10 cellular contexts compared by ENCODE assay signal in the genomic region with DNA sequence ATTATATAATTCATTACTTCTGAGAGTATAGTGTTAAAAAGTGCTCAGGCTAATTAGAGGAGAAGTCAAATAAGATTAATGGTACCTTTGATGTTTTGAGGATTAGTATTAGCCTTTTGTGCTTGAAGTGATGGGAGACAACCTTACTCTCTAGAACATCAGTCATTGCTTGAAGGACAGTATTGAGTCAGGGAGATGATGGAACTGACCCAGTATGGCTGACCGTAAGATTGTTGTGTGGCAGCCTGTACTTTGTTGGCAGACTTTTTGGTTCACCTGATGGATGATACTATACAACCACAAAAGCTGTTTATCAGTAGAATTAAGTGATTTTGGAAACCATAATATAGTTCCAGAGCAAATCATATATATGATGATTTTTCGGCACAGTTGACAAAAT. TPM values are rescaled to one million over a fixed set of nuclear protein-coding genes. Genes with fewer than 3 reads are reported as not detected.
DNase-seq lines count a peak whose midpoint lies in the region; ATAC-seq and TF ChIP-seq lines count a peak whose summit lies in the region.
"Had no signal": no experiment of that assay in that cellular context is flagged by ENCODE, and none has a peak within 500 bp of the region (broad histone marks: within the 10 kb centered on the region; RNA-seq: fewer than 3 reads in every experiment).

No MANE protein-coding gene starts in this region.

- no peak for ATAC-seq in activated T-cell treated with anti-CD3 and anti-CD28 coated beads, Interleukin-2, amount 50 U/mL, for 4 hours

- H3K4me1 Mint-ChIP-seq in activated T-cell treated with anti-CD3 and anti-CD28 coated beads, Interleukin-2, amount 50 U/mL, for 4 hours (ENCODE audit: low read depth) = peaks cover 56% of the 10 kb centered on the region
- H3K4me1 Mint-ChIP-seq in chondrocyte (ENCODE audit: low read depth) = peaks cover 62% of the 10 kb centered on the region

- peaks cover 97% of the 10 kb centered on the region for H4K20me1 ChIP-seq in smooth muscle cell (ENCODE audit: low read depth)

- peaks cover 17% of the 10 kb centered on the region for H3K4me1 ChIP-seq in SJCRH30
- no peaks in the 10 kb centered on the region for H3K4me1 ChIP-seq in smooth muscle cell (ENCODE audit: low read depth)
- no peaks in the 10 kb centered on the region for H3K4me1 ChIP-seq in testis

- TF ChIP-seq POLR2A in testis (IDR thresholded peaks at IDR 0.05) = no peak

- H3K9me3 ChIP-seq in SJCRH30 (replicated peaks) (no peaks in the 10 kb centered on the region), smooth muscle cell (replicated peaks; ENCODE audit: low read depth) (no peaks in the 10 kb centered on the region), testis (no peaks in the 10 kb centered on the region)

- H3K9me3 Mint-ChIP-seq in activated T-cell treated with anti-CD3 and anti-CD28 coated beads, Interleukin-2, amount 50 U/mL, for 4 hours = no peaks in the 10 kb centered on the region
- H3K9me3 Mint-ChIP-seq in chondrocyte (ENCODE audit: low read depth) = peaks cover 6% of the 10 kb centered on the region

- H3K27me3 ChIP-seq in SJCRH30 = no peaks in the 10 kb centered on the region
- no peaks in the 10 kb centered on the region for H3K27me3 ChIP-seq in smooth muscle cell (ENCODE audit: low read depth)
- no peaks in the 10 kb centered on the region for H3K27me3 ChIP-seq in testis

- no peak overlapping the region for H3K9ac ChIP-seq in smooth muscle cell (ENCODE audit: low read depth)

- no peak overlapping the region for H2AFZ ChIP-seq in smooth muscle cell (ENCODE audit: low read depth)

- peaks cover 5% of the 10 kb centered on the region for H3F3A ChIP-seq in smooth muscle cell (ENCODE audit: low read depth)

- H3K4me3 Mint-ChIP-seq in activated T-cell treated with anti-CD3 and anti-CD28 coated beads, Interleukin-2, amount 50 U/mL, for 4 hours = peak overlapping the region; percentile 92
- H3K4me3 Mint-ChIP-seq in chondrocyte (ENCODE audit: unreplicated experiment) = no peak overlapping the region

- in situ Hi-C loops in G401 (cut with HindIII; ENCODE audit: low sequenced_read_pairs) = no loop called here

- H3K27me3 Mint-ChIP-seq in activated T-cell treated with anti-CD3 and anti-CD28 coated beads, Interleukin-2, amount 50 U/mL, for 4 hours (ENCODE audit: low read depth) = no peaks in the 10 kb centered on the region
- H3K27me3 Mint-ChIP-seq in chondrocyte (ENCODE audit: low read depth) = no peaks in the 10 kb centered on the region

- TF ChIP-seq CTCF in chondrocyte (IDR thresholded peaks at IDR 0.05) = no peak
- TF ChIP-seq CTCF in smooth muscle cell (IDR thresholded peaks at IDR 0.05; ENCODE audit: borderline replicate concordance, insufficient read depth, poor library complexity, severe bottlenecking) = no peak
- TF ChIP-seq CTCF in testis (IDR thresholded peaks at IDR 0.05) = no peak

- H3K4me2 ChIP-seq in smooth muscle cell = no peak overlapping the region

- H3K27ac Mint-ChIP-seq in chondrocyte (ENCODE audit: unreplicated experiment) = peak overlapping the region; percentile 80

- peaks cover 86% of the 10 kb centered on the region for H3K79me2 ChIP-seq in smooth muscle cell (ENCODE audit: low read depth)

- intact Hi-C loops in testis (cut with DNase I; ENCODE audit: low total_unique reads) = no loop called here

- H3K36me3 ChIP-seq in SJCRH30 = peaks cover 63% of the 10 kb centered on the region
- no peaks in the 10 kb centered on the region for H3K36me3 ChIP-seq in smooth muscle cell (ENCODE audit: low read depth)
- no peaks in the 10 kb centered on the region for H3K36me3 ChIP-seq in testis (ENCODE audit: low read depth, missing control alignments)

- H3K4me3 ChIP-seq in SJCRH30 (no peak overlapping the region), smooth muscle cell (no peak overlapping the region), testis (no peak overlapping the region)

- 89% methylated on average over 2 of the region's 2 CpGs for WGBS in smooth muscle cell (ENCODE audit: low lambda C conversion rate)
- 70 to 88% methylated on average over 2 of the region's 2 CpGs for WGBS in testis, 2 donors

- H3K36me3 Mint-ChIP-seq in activated T-cell treated with anti-CD3 and anti-CD28 coated beads, Interleukin-2, amount 50 U/mL, for 4 hours (ENCODE audit: insufficient read depth) = peaks cover 33% of the 10 kb centered on the region
- H3K36me3 Mint-ChIP-seq in chondrocyte (ENCODE audit: low read depth) = peaks cover 2% of the 10 kb centered on the region

- H3K27ac ChIP-seq in SJCRH30 (peak overlapping the region; percentile 9; the same call in 1 of the 2 replicates), smooth muscle cell (ENCODE audit: low read depth) (peak overlapping the region; percentile 83), testis (no peak overlapping the region)

- no peak for DNase-seq in activated T-cell treated with anti-CD3 and anti-CD28 coated beads, Interleukin-2, amount 50 U/mL, for 4 hours
- no peak for DNase-seq in activated T-cell treated with anti-CD3 and anti-CD28 coated beads, Interleukin-2, amount 50 U/mL, for 1 hour
- DNase-seq in SJCRH30 (no peak), chondrocyte (ENCODE audit: low spot score) (no peak), smooth muscle cell (lab: John Stamatoyannopoulos, UW; ENCODE audit: unreplicated experiment) (no peak), NCI-H524 treated with DMSO at 0.1 percent for 48 hours (lab: John Stamatoyannopoulos, UW) (no peak), testis (no peak), G401 (ENCODE audit: low spot score) (no peak)
- DNase-seq: activated CD4-positive, alpha-beta T cell treated with anti-CD3 and anti-CD28 coated beads for 48 hours; retina had no signal

RNA-seq across cellular contexts. Expression of gene OGT, which starts 9.9 kb away (rescaled TPM):
- 100 to 1,000 TPM; 150 to 198 (median 166) TPM for total RNA-seq in activated T-cell treated with anti-CD3 and anti-CD28 coated beads, Interleukin-2, amount 50 U/mL, for 4 hours
- total RNA-seq in SJCRH30 (2014; rRNA removed; shearing (Covaris generic)) = 114 and 149 TPM in 2 replicates
- total RNA-seq in chondrocyte (108 to 138 TPM (median 138 TPM) in 3 replicates), smooth muscle cell (67.4 and 79.3 TPM in 2 replicates), testis (100 to 1,000 TPM; 113 to 154 TPM)
- polyA plus RNA-seq in smooth muscle cell (13.2 and 22.5 TPM in 2 replicates), testis (ENCODE audit: insufficient read depth, low read depth, low replicate concordance) (48.0 TPM)
- total RNA-seq in G401 (2014; rRNA removed; shearing (Covaris generic)) = 38.2 and 52.8 TPM in 2 replicates

RNA-seq across cellular contexts. Expression of gene GCNA, which starts 35.4 kb away (rescaled TPM):
- total RNA-seq in activated T-cell treated with anti-CD3 and anti-CD28 coated beads, Interleukin-2, amount 50 U/mL, for 4 hours = 1 to 10 TPM; 1.7 to 2.2 (median 2.1) TPM
- total RNA-seq in SJCRH30 (2014; rRNA removed; shearing (Covaris generic)) = 0.26 and 0.48 TPM in 2 replicates
- total RNA-seq in chondrocyte = 3.1 to 4.2 TPM (median 3.2 TPM) in 3 replicates
- total RNA-seq in smooth muscle cell = 0.94 and 2.6 TPM in 2 replicates
- polyA plus RNA-seq in smooth muscle cell = 0.51 and 1.1 TPM in 2 replicates
- 10 to 100 TPM; 30.0 to 30.7 TPM for total RNA-seq in testis
- 18.4 TPM for polyA plus RNA-seq in testis (ENCODE audit: insufficient read depth, low read depth, low replicate concordance)
- total RNA-seq in G401 (2014; rRNA removed; shearing (Covaris generic)) = 1.0 and 3.2 TPM in 2 replicates

Comparison
In these comparisons a context has a peak if more than half of its experiments do, and no peak if none do; other contexts are left out.
1. H3K27ac ChIP-seq: peak in SJCRH30 (single experiment) and smooth muscle cell (single experiment); none in testis (0 of 2).